ENCODE assay signal across 30 cellular contexts in genomic region chr3:64276131-64276530, GRCh38. TPM values are rescaled to one million over a fixed set of nuclear protein-coding genes. Genes with fewer than 3 reads are reported as not detected.
"Had no signal": no experiment of that assay in that cellular context is flagged by ENCODE, and none has a peak within 500 bp of the region (broad histone marks: within the 10 kb centered on the region; RNA-seq: fewer than 3 reads in every experiment).

No MANE protein-coding gene starts in this region.

- H3K36me3 Mint-ChIP-seq: activated CD8-positive, alpha-beta memory T cell treated with anti-CD3 and anti-CD28 coated beads, Interleukin-2, amount 10 ng/mL, durations not matched to agents 7 days and 5 days; activated naive CD4-positive, alpha-beta T cell treated with anti-CD3 and anti-CD28 coated beads, Interleukin-2, amount 50 U/mL, for 24 hours; T-cell had no signal

- H3K27ac Mint-ChIP-seq: activated B cell treated with CpG ODN at 0.5 μM for 24 hours; activated CD4-positive, alpha-beta T cell treated with anti-CD3 and anti-CD28 coated beads, Interleukin-2, amount 10 ng/mL, durations not matched to agents 24 days and 14 days; activated CD8-positive, alpha-beta memory T cell treated with anti-CD3 and anti-CD28 coated beads, Interleukin-2, amount 10 ng/mL, durations not matched to agents 7 days and 5 days; activated naive CD4-positive, alpha-beta T cell treated with anti-CD3 and anti-CD28 coated beads, Interleukin-2, amount 50 U/mL, for 24 hours; activated T-cell treated with anti-CD3 and anti-CD28 coated beads, Interleukin-2, amount 50 U/mL, for 24 hours; activated T-helper 1 cell treated with anti-CD3 and anti-CD28 coated beads, Interleukin-12 subunit alpha, Interleukin-12 subunit beta, Interleukin-2, Interleukin-4 antibody, amounts not matched to agents 30 ng/mL and 10 ng/mL and 1 ng/mL, durations not matched to agents 14 hours and 24 hours and 36 hours; T-cell had no signal

- H3K27me3 Mint-ChIP-seq: central memory CD8-positive, alpha-beta T cell; T-cell had no signal

- FAIRE-seq: TTC549 had no signal

- H3K4me3 ChIP-seq: SK-N-MC had no signal

- H3K4me3 Mint-ChIP-seq: activated B cell treated with CpG ODN at 0.5 μM for 24 hours; activated CD4-positive, alpha-beta T cell treated with anti-CD3 and anti-CD28 coated beads, Interleukin-2, amount 10 ng/mL, durations not matched to agents 24 days and 14 days; activated CD8-positive, alpha-beta memory T cell treated with anti-CD3 and anti-CD28 coated beads, Interleukin-2, amount 10 ng/mL, durations not matched to agents 7 days and 5 days; activated naive CD4-positive, alpha-beta T cell treated with anti-CD3 and anti-CD28 coated beads, Interleukin-2, amount 50 U/mL, for 24 hours; activated T-cell treated with anti-CD3 and anti-CD28 coated beads, Interleukin-2, amount 50 U/mL, for 24 hours; activated T-helper 1 cell treated with anti-CD3 and anti-CD28 coated beads, Interleukin-12 subunit alpha, Interleukin-12 subunit beta, Interleukin-2, Interleukin-4 antibody, amounts not matched to agents 30 ng/mL and 10 ng/mL and 1 ng/mL, durations not matched to agents 14 hours and 24 hours and 36 hours; central memory CD8-positive, alpha-beta T cell; T-cell had no signal

- H3K4me1 Mint-ChIP-seq: activated B cell treated with CpG ODN at 0.5 μM for 24 hours; activated CD4-positive, alpha-beta T cell treated with anti-CD3 and anti-CD28 coated beads, Interleukin-2, amount 10 ng/mL, durations not matched to agents 24 days and 14 days; activated CD8-positive, alpha-beta memory T cell treated with anti-CD3 and anti-CD28 coated beads, Interleukin-2, amount 10 ng/mL, durations not matched to agents 7 days and 5 days; activated naive CD4-positive, alpha-beta T cell treated with anti-CD3 and anti-CD28 coated beads, Interleukin-2, amount 50 U/mL, for 24 hours; central memory CD8-positive, alpha-beta T cell; T-cell had no signal

- H3K9me3 Mint-ChIP-seq: activated B cell treated with CpG ODN at 0.5 μM for 24 hours; activated CD4-positive, alpha-beta T cell treated with anti-CD3 and anti-CD28 coated beads, Interleukin-2, amount 10 ng/mL, durations not matched to agents 24 days and 14 days; activated naive CD4-positive, alpha-beta T cell treated with anti-CD3 and anti-CD28 coated beads, Interleukin-2, amount 50 U/mL, for 24 hours; activated T-cell treated with anti-CD3 and anti-CD28 coated beads, Interleukin-2, amount 50 U/mL, for 24 hours; activated T-helper 1 cell treated with anti-CD3 and anti-CD28 coated beads, Interleukin-12 subunit alpha, Interleukin-12 subunit beta, Interleukin-2, Interleukin-4 antibody, amounts not matched to agents 30 ng/mL and 10 ng/mL and 1 ng/mL, durations not matched to agents 14 hours and 24 hours and 36 hours; central memory CD8-positive, alpha-beta T cell had no signal

- H3K27ac ChIP-seq: SK-N-MC had no signal

- ATAC-seq: activated CD8-positive, alpha-beta memory T cell treated with anti-CD3 and anti-CD28 coated beads, Interleukin-2, amount 10 ng/mL, durations not matched to agents 7 days and 5 days; Panc1; Right ventricle myocardium inferior; T-cell had no signal

- DNase-seq: activated B cell treated with CpG ODN at 0.5 μM for 24 hours; activated CD4-positive, alpha-beta T cell treated with anti-CD3 and anti-CD28 coated beads for 1 hour; activated CD4-positive, alpha-beta T cell treated with anti-CD3 and anti-CD28 coated beads, Interleukin-2, amount 10 ng/mL, durations not matched to agents 24 days and 14 days; activated CD4-positive, alpha-beta T cell treated with anti-CD3 and anti-CD28 coated beads, Interleukin-2, amount 50 U/mL, for 48 hours; activated CD8-positive, alpha-beta memory T cell treated with anti-CD3 and anti-CD28 coated beads, Interleukin-2, amount 10 ng/mL, durations not matched to agents 7 days and 5 days; activated effector memory CD4-positive, alpha-beta T cell treated with Interleukin-2 at 50 U/mL for 16 hours; activated naive CD4-positive, alpha-beta T cell; activated T-cell treated with anti-CD3 and anti-CD28 coated beads, Interleukin-2, amount 50 U/mL, for 24 hours; aorta; MM.1S; NCI-H1105; NCI-H1436; NCI-H1694 treated with DMSO at 0.1 percent for 48 hours; NCI-H2029 treated with DMSO at 0.1 percent for 48 hours; NCI-H446; NCI-H524; NCI-H774; NK-92 treated with Interleukin-12 subunit alpha and Interleukin-12 subunit beta, amount 100 ng/mL, for 24 hours; OCI-M1; RPMI8226; T-cell; T-helper 2 cell; T1000 had no signal

RNA-seq across cellular contexts. Expression of gene PRICKLE2, which starts 50.9 kb away (rescaled TPM):
- total RNA-seq: activated CD4-positive, alpha-beta T cell treated with anti-CD3 and anti-CD28 coated beads, Interleukin-2, amount 10 ng/mL, durations not matched to agents 24 days and 14 days; activated CD8-positive, alpha-beta memory T cell treated with anti-CD3 and anti-CD28 coated beads, Interleukin-2, amount 10 ng/mL, durations not matched to agents 7 days and 5 days; activated T-helper 1 cell treated with anti-CD3 and anti-CD28 coated beads, Interleukin-12 subunit alpha, Interleukin-12 subunit beta, Interleukin-2, Interleukin-4 antibody, amounts not matched to agents 30 ng/mL and 10 ng/mL and 1 ng/mL, durations not matched to agents 14 hours and 24 hours and 36 hours had no signal
